21 cellular contexts compared by ENCODE assay signal in genomic region chrX:134846042-134846441, GRCh38. TPM values are rescaled to one million over a fixed set of nuclear protein-coding genes. Genes with fewer than 3 reads are reported as not detected.
A peak's percentile ranks its signal among the peaks of the same experiment; 100 is the strongest.
DNase-seq lines count a peak whose midpoint lies in the region; FAIRE-seq and TF ChIP-seq lines count a peak whose summit lies in the region.
"Had no signal": no experiment of that assay in that cellular context is flagged by ENCODE, and none has a peak within 500 bp of the region (broad histone marks: within the 10 kb centered on the region; RNA-seq: fewer than 3 reads in every experiment).

No MANE protein-coding gene starts in this region.

- H3K27me3 ChIP-seq in A673 (replicated peaks; ENCODE audit: insufficient read depth, low read depth, low read length, poor library complexity), result no peaks in the 10 kb centered on the region
- peaks cover 0 to 5% (median 0%) of the 10 kb centered on the region in 4 donors for H3K27me3 ChIP-seq in esophagus muscularis mucosa
- no peaks in the 10 kb centered on the region for H3K27me3 ChIP-seq in HAP-1 (ENCODE audit: low read depth)

- 80% methylated on average over 6 of the region's 6 CpGs for WGBS in esophagus muscularis mucosa

- POLR2A ChIA-PET in A673 (lab: Charles Lee; ENCODE audit: low non-redundant PET), result no interaction called here
- POLR2A ChIA-PET in HEK293 (lab: Yijun Ruan, JAX), result interaction anchor here (1.3 kb wide), 1 partner anchor 55 kb away, joined by 3 read pairs; no protein-coding TSS in a partner anchor

- TF ChIP-seq EP300 in esophagus muscularis mucosa (IDR thresholded peaks at IDR 0.05), result no peak

- TF ChIP-seq POLR2A in esophagus muscularis mucosa (IDR thresholded peaks at IDR 0.05; ENCODE audit: low read depth), result no peak

- H3K27ac ChIP-seq in A673 (ENCODE audit: low read depth, low read length, poor library complexity, severe bottlenecking) (no peak overlapping the region), HEK293 (ENCODE audit: extremely low read depth, low read depth, low read length) (no peak overlapping the region), esophagus muscularis mucosa (replicated peaks in 1 of 4) (no peak overlapping the region)
- H3K27ac ChIP-seq: BLaER1 treated with 17β-estradiol and CSF1 and Interleukin-3, amounts not matched to agents 10 nM and 100 nM; C4-2B had no signal

- no peaks in the 10 kb centered on the region for H3K9me3 ChIP-seq in A673 (ENCODE audit: low read depth, low read length, poor library complexity, severe bottlenecking)
- H3K9me3 ChIP-seq in HEK293 (ENCODE audit: control insufficient read depth, insufficient read depth, low read depth, low read length), result no peaks in the 10 kb centered on the region; the same call in 1 of the 2 replicates
- no peaks in the 10 kb centered on the region for H3K9me3 ChIP-seq in esophagus muscularis mucosa
- no peaks in the 10 kb centered on the region for H3K9me3 ChIP-seq in HAP-1
- H3K9me3 ChIP-seq: Caco-2 had no signal

- TF ChIP-seq CTCF in A673 (conservative IDR thresholded peaks at IDR 0.05; ENCODE audit: low read depth, low read length) (no peak), HEK293 (tag by site-specific recombination; IDR thresholded peaks at IDR 0.05) (no peak), esophagus muscularis mucosa (IDR thresholded peaks at IDR 0.05) (no peak)

- intact Hi-C loops in A673 (cut with micrococcal nuclease; ENCODE audit: unreplicated experiment), result no loop called here
- intact Hi-C loops in esophagus muscularis mucosa (cut with DNase I), result no loop called here

- no peaks in the 10 kb centered on the region for H3K36me3 ChIP-seq in A673 (ENCODE audit: insufficient read depth, low read length, poor library complexity, severe bottlenecking)
- no peaks in the 10 kb centered on the region for H3K36me3 ChIP-seq in HEK293 (ENCODE audit: control insufficient read depth in 2 of 2, insufficient read depth in 1 of 2, low read length in 2 of 2)
- no peaks in the 10 kb centered on the region for H3K36me3 ChIP-seq in esophagus muscularis mucosa
- H3K36me3 ChIP-seq in HAP-1 (replicated peaks), result no peaks in the 10 kb centered on the region
- H3K36me3 ChIP-seq: BLaER1 treated with 17β-estradiol and CSF1 and Interleukin-3, amounts not matched to agents 10 nM and 100 nM had no signal

- CTCF ChIA-PET in A673 (lab: Charles Lee) (no interaction called here), HEK293 (lab: Yijun Ruan, JAX) (no interaction called here)

- H3K4me1 ChIP-seq in A673 (ENCODE audit: insufficient read depth, low read length, poor library complexity, severe bottlenecking) (no peaks in the 10 kb centered on the region), HEK293 (ENCODE audit: control insufficient read depth, insufficient read depth, low read length) (no peaks in the 10 kb centered on the region), esophagus muscularis mucosa (no peaks in the 10 kb centered on the region), HAP-1 (peaks cover 4% of the 10 kb centered on the region)
- H3K4me1 ChIP-seq: BLaER1 treated with 17β-estradiol and CSF1 and Interleukin-3, amounts not matched to agents 10 nM and 100 nM; Caco-2 had no signal

- in situ Hi-C loops in HAP-1 (cut with MboI; ENCODE audit: low sequenced_read_pairs), result no loop called here

- H3K4me3 ChIP-seq in A673 (ENCODE audit: low read depth, low read length, poor library complexity, severe bottlenecking) (no peak overlapping the region), HEK293 (ENCODE audit: low read depth, low read length) (no peak overlapping the region), esophagus muscularis mucosa (no peak overlapping the region), HAP-1 (no peak overlapping the region)
- H3K4me3 ChIP-seq: BLaER1 treated with 17β-estradiol and CSF1 and Interleukin-3, amounts not matched to agents 10 nM and 100 nM had no signal

- BruUV-seq in A673 (replicated peaks; lab: Mats Ljungman, UMichigan), result no TSS peak

- FAIRE-seq in colon (lab: Jason Lieb, UNC), result peak; percentile 75
- FAIRE-seq: A204.1, D721Med, G401.6, GM12891, GM19239 had no signal

- DNase-seq in A673 (ENCODE audit: low spot score) (peak; percentile 4), esophagus muscularis mucosa (ENCODE audit: extremely low spot score) (no peak), HAP-1 (ENCODE audit: low spot score in 2 of 2) (no peak), T-helper 9 cell (no peak)
- DNase-seq: 8988T; AML-193; Caco-2; Calu3; CD4-positive, alpha-beta T cell; CD8-positive, alpha-beta T cell; DMS79 treated with DMSO at 0.1 percent for 48 hours; GF-D8 had no signal

TF ChIP-seq in HEK293, 187 proteins besides CTCF, POLR2A, EP300 and RAD21:
- TF ChIP-seq MZF1 (tag by site-specific recombination; IDR thresholded peaks at IDR 0.05; ENCODE audit: borderline replicate concordance), result peak; percentile 79; the same call in 1 of the 2 replicates
- TF ChIP-seq ZNF37A (tag by site-specific recombination; IDR thresholded peaks at IDR 0.05), result no peak
- peak; percentile 30 for TF ChIP-seq SETDB1 (IDR thresholded peaks at IDR 0.05; ENCODE audit: insufficient read length, low read length)
- no peak for TF ChIP-seq ZNF148 (tag by site-specific recombination; IDR thresholded peaks at IDR 0.05; ENCODE audit: borderline replicate concordance)
- TF ChIP-seq ZBTB49 (tag by site-specific recombination; IDR thresholded peaks at IDR 0.05; ENCODE audit: low read depth), result no peak
TF ChIP-seq in HEK293: peak in this region for 2.

RNA-seq across cellular contexts. Expression of gene PABIR2, which starts 49.0 kb away (rescaled TPM):
- total RNA-seq in A673 (2021) (37.2 and 39.4 TPM in 2 replicates), esophagus muscularis mucosa (10 to 100 TPM; 13.4 to 20.8 (median 17.0) TPM)
